In genomic region chr9:87968155-87968554, GRCh38 we compare ENCODE assay signal across 25 cellular contexts. TPM values are rescaled to one million over a fixed set of nuclear protein-coding genes. Genes with fewer than 3 reads are reported as not detected.
DNase-seq lines count a peak whose midpoint lies in the region; ATAC-seq and TF ChIP-seq lines count a peak whose summit lies in the region.
"Had no signal": no experiment of that assay in that cellular context is flagged by ENCODE, and none has a peak within 500 bp of the region (broad histone marks: within the 10 kb centered on the region; RNA-seq: fewer than 3 reads in every experiment).

No MANE protein-coding gene starts in this region.

- H3K9me3 ChIP-seq in right atrium auricular region, result no peaks in the 10 kb centered on the region
- H3K9me3 ChIP-seq in CD4-positive, CD25-positive, alpha-beta regulatory T cell (ENCODE audit: control insufficient read depth in 2 of 2, low read length in 2 of 2), result no peaks in the 10 kb centered on the region
- no peaks in the 10 kb centered on the region for H3K9me3 ChIP-seq in CD8-positive, alpha-beta T cell (ENCODE audit: low read length)
- no peaks in the 10 kb centered on the region for H3K9me3 ChIP-seq in esophagus muscularis mucosa
- H3K9me3 ChIP-seq in PC-9 (ENCODE audit: insufficient read depth, low read depth), result no peaks in the 10 kb centered on the region
- H3K9me3 ChIP-seq: A549; BE2C; BLaER1 treated with 17β-estradiol and CSF1 and Interleukin-3, amounts not matched to agents 10 nM and 100 nM; HAP-1 had no signal

- CTCF ChIA-PET in CD8-positive, alpha-beta T cell (lab: Charles Lee), result no interaction called here
- CTCF ChIA-PET in PC-9 (lab: Charles Lee), result no interaction called here

- peak overlapping the region in 2 of 3 donors; percentile 29 to 50 for H3K27ac Mint-ChIP-seq in CD4-positive, CD25-positive, alpha-beta regulatory T cell
- peak overlapping the region; percentile 60 for H3K27ac Mint-ChIP-seq in CD8-positive, alpha-beta T cell
- H3K27ac Mint-ChIP-seq: HFFc6 had no signal

- H3K4me3 Mint-ChIP-seq in CD4-positive, CD25-positive, alpha-beta regulatory T cell, result no peak overlapping the region
- no peak overlapping the region for H3K4me3 Mint-ChIP-seq in CD8-positive, alpha-beta T cell
- H3K4me3 Mint-ChIP-seq: CD14-positive monocyte; CD8-positive, alpha-beta memory T cell; HFFc6 had no signal

- no peak overlapping the region for H2AFZ ChIP-seq in PC-9

- H3K27me3 ChIP-seq in right atrium auricular region (no peaks in the 10 kb centered on the region), esophagus muscularis mucosa (no peaks in the 10 kb centered on the region), PC-9 (ENCODE audit: insufficient read depth, low read depth) (no peaks in the 10 kb centered on the region)
- H3K27me3 ChIP-seq in CD4-positive, CD25-positive, alpha-beta regulatory T cell (ENCODE audit: control insufficient read depth, insufficient read depth, low read length), result no peaks in the 10 kb centered on the region
- no peaks in the 10 kb centered on the region for H3K27me3 ChIP-seq in CD8-positive, alpha-beta T cell (ENCODE audit: insufficient read depth, low read length)
- H3K27me3 ChIP-seq: BE2C had no signal

- no peaks in the 10 kb centered on the region for H3K9me2 ChIP-seq in PC-9 (ENCODE audit: insufficient read depth)

- no peak overlapping the region for H3K4me3 ChIP-seq in right atrium auricular region
- H3K4me3 ChIP-seq in CD4-positive, CD25-positive, alpha-beta regulatory T cell (ENCODE audit: low read depth, low read length), result no peak overlapping the region
- no peak overlapping the region for H3K4me3 ChIP-seq in CD8-positive, alpha-beta T cell (ENCODE audit: low read depth, low read length)
- H3K4me3 ChIP-seq in esophagus muscularis mucosa, result no peak overlapping the region
- H3K4me3 ChIP-seq in PC-9, result no peak overlapping the region
- H3K4me3 ChIP-seq: A549; BLaER1 treated with 17β-estradiol and CSF1 and Interleukin-3, amounts not matched to agents 10 nM and 100 nM; HAP-1 had no signal

- H4K20me1 ChIP-seq in PC-9 (ENCODE audit: insufficient read depth), result no peaks in the 10 kb centered on the region
- H4K20me1 ChIP-seq: BLaER1 treated with 17β-estradiol and CSF1 and Interleukin-3, amounts not matched to agents 10 nM and 100 nM had no signal

- no peaks in the 10 kb centered on the region for H3K9me3 Mint-ChIP-seq in CD4-positive, CD25-positive, alpha-beta regulatory T cell
- H3K9me3 Mint-ChIP-seq in CD8-positive, alpha-beta T cell, result no peaks in the 10 kb centered on the region
- H3K9me3 Mint-ChIP-seq: CD8-positive, alpha-beta memory T cell; HFFc6 had no signal

- no peak overlapping the region for H3K27ac ChIP-seq in right atrium auricular region
- H3K27ac ChIP-seq in CD4-positive, CD25-positive, alpha-beta regulatory T cell (ENCODE audit: insufficient read depth, low read length, poor library complexity, severe bottlenecking), result no peak overlapping the region
- no peak overlapping the region for H3K27ac ChIP-seq in CD8-positive, alpha-beta T cell (ENCODE audit: low read depth, low read length)
- no peak overlapping the region for H3K27ac ChIP-seq in esophagus muscularis mucosa (replicated peaks in 1 of 4)
- no peak overlapping the region for H3K27ac ChIP-seq in PC-9
- H3K27ac ChIP-seq: A549; BLaER1 treated with 17β-estradiol and CSF1 and Interleukin-3, amounts not matched to agents 10 nM and 100 nM had no signal

- intact Hi-C loops in Right ventricle myocardium inferior (cut with DNase I), result no loop called here
- intact Hi-C loops in CD8-positive, alpha-beta T cell (cut with DNase I, micrococcal nuclease), result no loop called here
- intact Hi-C loops in esophagus muscularis mucosa (cut with DNase I), result no loop called here
- intact Hi-C loops in PC-9 (cut with micrococcal nuclease; ENCODE audit: unreplicated experiment), result no loop called here

- no peaks in the 10 kb centered on the region for H3K79me2 ChIP-seq in PC-9 (ENCODE audit: low read depth)

- H3K27me3 Mint-ChIP-seq in CD4-positive, CD25-positive, alpha-beta regulatory T cell, result no peaks in the 10 kb centered on the region
- no peaks in the 10 kb centered on the region for H3K27me3 Mint-ChIP-seq in CD8-positive, alpha-beta T cell (ENCODE audit: low read depth)
- H3K27me3 Mint-ChIP-seq: CD8-positive, alpha-beta memory T cell had no signal

- TF ChIP-seq CTCF in right atrium auricular region (IDR thresholded peaks at IDR 0.05), result no peak
- no peak for TF ChIP-seq CTCF in CD8-positive, alpha-beta T cell (IDR thresholded peaks at IDR 0.05)
- no peak for TF ChIP-seq CTCF in esophagus muscularis mucosa (IDR thresholded peaks at IDR 0.05)
- no peak for TF ChIP-seq CTCF in PC-9 (conservative IDR thresholded peaks at IDR 0.05)

- TF ChIP-seq EP300 in esophagus muscularis mucosa (IDR thresholded peaks at IDR 0.05), result no peak

- H3F3A ChIP-seq in PC-9 (ENCODE audit: insufficient read depth, low read depth), result no peaks in the 10 kb centered on the region; the same call in 1 of the 2 replicates

- H3K36me3 Mint-ChIP-seq in CD4-positive, CD25-positive, alpha-beta regulatory T cell, result peaks cover 26% of the 10 kb centered on the region
- H3K36me3 Mint-ChIP-seq in CD8-positive, alpha-beta T cell, result peaks cover 44% of the 10 kb centered on the region

- 86% methylated on average over 6 of the region's 6 CpGs for WGBS in esophagus muscularis mucosa

- H3K4me1 ChIP-seq in right atrium auricular region, result no peaks in the 10 kb centered on the region
- no peaks in the 10 kb centered on the region for H3K4me1 ChIP-seq in CD4-positive, CD25-positive, alpha-beta regulatory T cell (ENCODE audit: control insufficient read depth, insufficient read depth, low read length, poor library complexity, severe bottlenecking)
- no peaks in the 10 kb centered on the region for H3K4me1 ChIP-seq in CD8-positive, alpha-beta T cell (ENCODE audit: insufficient read depth, low read length)
- peaks cover 0 to 2% (median under 1%) of the 10 kb centered on the region in 4 donors for H3K4me1 ChIP-seq in esophagus muscularis mucosa
- H3K4me1 ChIP-seq in PC-9 (replicated peaks; ENCODE audit: insufficient read depth), result no peaks in the 10 kb centered on the region
- H3K4me1 ChIP-seq: A549, BE2C, HAP-1 had no signal

- TF ChIP-seq POLR2A in esophagus muscularis mucosa (IDR thresholded peaks at IDR 0.05; ENCODE audit: low read depth), result no peak

- ATAC-seq in Right ventricle myocardium inferior (peak; percentile 35), HG02588 (IDR thresholded peaks at IDR 0.05; ENCODE audit: unreplicated experiment) (no peak)
- no peak for ATAC-seq in CD4-positive, CD25-positive, alpha-beta regulatory T cell (ENCODE audit: low read depth in 2 of 2)
- ATAC-seq in CD8-positive, alpha-beta T cell, result no peak
- ATAC-seq: A549 had no signal

- DNase-seq in Right ventricle myocardium inferior (ENCODE audit: missing footprints) (no peak), right atrium auricular region (ENCODE audit: low spot score) (no peak), esophagus muscularis mucosa (ENCODE audit: extremely low spot score) (peak; percentile 87), PC-9 (no peak)
- no peak for DNase-seq in CD4-positive, CD25-positive, alpha-beta regulatory T cell
- no peak for DNase-seq in CD8-positive, alpha-beta T cell
- no peak for DNase-seq in stimulated activated naive CD4-positive, alpha-beta T cell treated with Interleukin-2 at 50 U/mL for 16 hours (lab: John Stamatoyannopoulos, UW)
- DNase-seq: 8988T; ACHN; AML-193; BE2C; Calu3; CD8-positive, alpha-beta memory T cell; DMS53; DMS79 treated with DMSO at 0.1 percent for 48 hours; GF-D8; GOT3; HFFc6 had no signal

- BruUV-seq in PC-9 (replicated peaks; lab: Mats Ljungman, UMichigan), result no TSS peak

- H3K36me3 ChIP-seq in right atrium auricular region (peaks cover 22% of the 10 kb centered on the region), esophagus muscularis mucosa (peaks cover 11 to 58% (median 31%) of the 10 kb centered on the region in 4 donors), PC-9 (ENCODE audit: low read depth) (no peaks in the 10 kb centered on the region)
- H3K36me3 ChIP-seq in CD4-positive, CD25-positive, alpha-beta regulatory T cell (ENCODE audit: control insufficient read depth, insufficient read depth, low read length), result peaks cover 16% of the 10 kb centered on the region
- peaks cover 8% of the 10 kb centered on the region for H3K36me3 ChIP-seq in CD8-positive, alpha-beta T cell (ENCODE audit: insufficient read depth, low read length)
- H3K36me3 ChIP-seq: BE2C; BLaER1 treated with 17β-estradiol and CSF1 and Interleukin-3, amounts not matched to agents 10 nM and 100 nM; HAP-1 had no signal

- POLR2A ChIA-PET in CD8-positive, alpha-beta T cell (lab: Charles Lee), result no interaction called here
- POLR2A ChIA-PET in PC-9 (lab: Charles Lee; ENCODE audit: unreplicated experiment), result no interaction called here

- peaks cover 0 to 15% (median 8%) of the 10 kb centered on the region in 4 donors for H3K4me1 Mint-ChIP-seq in CD4-positive, CD25-positive, alpha-beta regulatory T cell
- H3K4me1 Mint-ChIP-seq in CD8-positive, alpha-beta T cell (ENCODE audit: low read depth), result peaks cover 9% of the 10 kb centered on the region

- H3K4me2 ChIP-seq in PC-9, result no peak overlapping the region
- H3K4me2 ChIP-seq: A549; BLaER1 treated with 17β-estradiol and CSF1 and Interleukin-3, amounts not matched to agents 10 nM and 100 nM had no signal

RNA-seq across cellular contexts. Expression of gene CDK20, which starts 6.2 kb away (rescaled TPM):
- total RNA-seq in Right ventricle myocardium inferior (2.8 TPM), right atrium auricular region (1 to 10 TPM; 4.4 to 5.2 TPM), esophagus muscularis mucosa (10 to 100 TPM in 1 of 4 donors, 1 to 10 TPM in 3; 5.4 to 11.3 (median 7.4) TPM), PC-9 (2021) (7.3 and 10.8 TPM in 2 replicates)
- total RNA-seq in CD4-positive, CD25-positive, alpha-beta regulatory T cell, result 3.7 TPM
- 1 to 10 TPM; 2.6 to 4.9 (median 3.3) TPM for polyA plus RNA-seq in CD4-positive, CD25-positive, alpha-beta regulatory T cell
- total RNA-seq in CD8-positive, alpha-beta T cell, result 1 to 10 TPM; 3.7 to 4.8 TPM

RNA-seq across cellular contexts. Expression of gene SPATA31C1, which starts 50.4 kb away (rescaled TPM):
- total RNA-seq in Right ventricle myocardium inferior, result not detected
- not detected for total RNA-seq in right atrium auricular region
- total RNA-seq in CD4-positive, CD25-positive, alpha-beta regulatory T cell, result not detected
- under 1 TPM in 1 of 4 donors, not detected in 3; 0.19 TPM for polyA plus RNA-seq in CD4-positive, CD25-positive, alpha-beta regulatory T cell
- not detected for total RNA-seq in CD8-positive, alpha-beta T cell
- total RNA-seq in esophagus muscularis mucosa, result not detected
- not detected in 2 replicates for total RNA-seq in PC-9 (2021)
- total RNA-seq: Calu3; CD8-positive, alpha-beta memory T cell; Daoy; G401; HFFc6 had no signal
- polyA plus RNA-seq: A549; CD14-positive monocyte; CD8-positive, alpha-beta memory T cell had no signal
